In genomic region chr10:87684001-87684628, GRCh38 we compare ENCODE assay signal across 30 cellular contexts.
"Had no signal": no experiment of that assay in that cellular context is flagged by ENCODE, and none has a peak within 500 bp of the region (broad histone marks: within the 10 kb centered on the region; RNA-seq: fewer than 3 reads in every experiment).

No MANE protein-coding gene starts in this region.

- ATAC-seq: left colon; left lung; lower lobe of right lung; naive thymus-derived CD8-positive, alpha-beta T cell; psoas muscle; stimulated activated memory B cell treated with anti-CD40 and anti-IgM and Interleukin-4, amounts not matched to agents 10 μg/mL and 1 μg/mL and 100 μg/mL, for 72 hours; upper lobe of right lung had no signal

- FAIRE-seq: kidney, urothelium cell line had no signal

- H3K27me3 ChIP-seq: left lung, neural progenitor cell, neutrophil, right atrium auricular region, right lobe of liver, stomach, testis, thyroid gland, transverse colon, upper lobe of right lung had no signal

- DNase-seq: hypothalamus; immature natural killer cell; kidney; left colon; left lung; lower lobe of right lung; mammary epithelial cell; mesenchymal stem cell; naive thymus-derived CD8-positive, alpha-beta T cell; occipital lobe; psoas muscle; right lobe of liver; stimulated activated CD4-positive, alpha-beta T cell treated with anti-CD3 and anti-CD28 coated beads, Interleukin-1b, Interleukin-23, amount 100 ng/mL, for 48 hours; stimulated activated CD4-positive, alpha-beta T cell treated with anti-CD3 and anti-CD28 coated beads, Interleukin-2, amount 100 ng/mL, for 48 hours; stimulated activated CD4-positive, alpha-beta T cell treated with anti-CD3 and anti-CD28 coated beads, Interleukin-4, amount 100 ng/mL, for 4 hours; stimulated activated CD8-positive, alpha-beta memory T cell treated with anti-CD3 and anti-CD28 coated beads, Interleukin-4, amount 100 ng/mL, for 48 hours; stimulated activated naive CD4-positive, alpha-beta T cell treated with Interleukin-2 at 50 U/mL for 16 hours; stomach; testis; thyroid gland; transverse colon; upper lobe of right lung had no signal

- H3K27ac Mint-ChIP-seq: immature natural killer cell; nephron; neural progenitor cell; stimulated activated memory B cell treated with anti-CD40 and anti-IgM and Interleukin-4, amounts not matched to agents 10 μg/mL and 1 μg/mL and 100 μg/mL, for 72 hours had no signal

- H3K4me3 ChIP-seq: left lung, lower lobe of right lung, neural progenitor cell, psoas muscle, right atrium auricular region, right lobe of liver, smooth muscle cell, stomach, testis, thyroid gland, transverse colon, upper lobe of right lung had no signal

- H3K36me3 ChIP-seq: left lung, lower lobe of right lung, neural progenitor cell, neutrophil, right atrium auricular region, right lobe of liver, stomach, thyroid gland, transverse colon, upper lobe of right lung had no signal

- H2AFZ ChIP-seq: neural progenitor cell, parathyroid adenoma had no signal

- H3K27ac ChIP-seq: left lung, lower lobe of right lung, neural progenitor cell, neutrophil, parathyroid adenoma, psoas muscle, right atrium auricular region, stomach, testis, thyroid gland, upper lobe of right lung had no signal

- H3K9ac ChIP-seq: neural progenitor cell, parathyroid adenoma had no signal

- H3K4me3 Mint-ChIP-seq: immature natural killer cell; naive thymus-derived CD8-positive, alpha-beta T cell; nephron; neural progenitor cell; stimulated activated memory B cell treated with anti-CD40 and anti-IgM and Interleukin-4, amounts not matched to agents 10 μg/mL and 1 μg/mL and 100 μg/mL, for 72 hours had no signal

- H3K4me1 ChIP-seq: neural progenitor cell, parathyroid adenoma, psoas muscle, testis had no signal

- H3K79me2 ChIP-seq: parathyroid adenoma had no signal

- H3K36me3 Mint-ChIP-seq: immature natural killer cell; naive thymus-derived CD8-positive, alpha-beta T cell; neural progenitor cell; stimulated activated memory B cell treated with anti-CD40 and anti-IgM and Interleukin-4, amounts not matched to agents 10 μg/mL and 1 μg/mL and 100 μg/mL, for 72 hours had no signal

- H3K4me1 Mint-ChIP-seq: immature natural killer cell; naive thymus-derived CD8-positive, alpha-beta T cell; nephron; stimulated activated memory B cell treated with anti-CD40 and anti-IgM and Interleukin-4, amounts not matched to agents 10 μg/mL and 1 μg/mL and 100 μg/mL, for 72 hours had no signal

- H3K9me3 Mint-ChIP-seq: immature natural killer cell; naive thymus-derived CD8-positive, alpha-beta T cell; nephron; neural progenitor cell; stimulated activated memory B cell treated with anti-CD40 and anti-IgM and Interleukin-4, amounts not matched to agents 10 μg/mL and 1 μg/mL and 100 μg/mL, for 72 hours had no signal

- H3K4me2 ChIP-seq: neural progenitor cell, smooth muscle cell had no signal

- H3K9me3 ChIP-seq: left lung, lower lobe of right lung, neutrophil, psoas muscle, right atrium auricular region, right lobe of liver, stomach, testis, thyroid gland, transverse colon, upper lobe of right lung had no signal
